ENCODE assay signal across 1 cellular context in the genomic region with DNA sequence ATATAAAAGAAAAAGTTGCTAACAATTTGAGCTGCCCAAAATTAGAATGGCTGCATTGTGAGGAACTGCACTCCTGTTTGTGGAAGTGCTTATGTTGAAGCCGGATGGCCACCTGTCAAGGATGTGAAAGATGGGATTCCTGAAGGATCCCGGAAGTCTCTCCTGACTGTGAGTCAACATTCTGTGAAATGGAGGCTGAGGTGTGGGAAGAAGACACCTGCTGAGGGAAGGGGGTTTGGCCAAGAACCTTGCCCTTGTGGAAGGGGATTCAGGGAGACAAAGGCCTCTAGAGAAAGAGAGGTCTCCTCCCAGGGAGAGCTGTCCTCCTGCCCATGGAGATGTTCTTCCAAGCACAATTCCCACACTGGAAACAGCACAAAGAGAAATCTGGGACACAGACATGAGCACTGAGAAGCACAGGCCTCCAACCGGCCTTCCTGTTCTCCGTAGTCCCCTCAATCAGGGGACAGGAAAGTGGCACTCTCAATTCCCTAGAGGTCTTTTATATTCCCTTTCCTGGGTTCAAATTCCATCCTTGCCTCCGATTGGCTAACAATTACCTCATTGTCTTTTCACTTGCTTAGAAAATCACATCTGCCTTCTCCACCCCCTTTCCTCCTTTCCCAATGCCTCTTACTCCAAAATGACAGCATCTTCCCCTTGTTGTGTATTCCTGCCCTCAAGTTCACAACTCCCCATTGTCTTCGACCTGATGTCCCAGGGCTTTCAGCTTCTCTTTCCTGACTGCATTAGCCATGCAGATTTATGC.
A peak's percentile ranks its signal among the peaks of the same experiment; 100 is the strongest.
TF ChIP-seq lines count a peak whose summit lies in the region.

No MANE protein-coding gene starts in this region.

TF ChIP-seq in K562, 482 proteins besides CTCF, POLR2A, EP300 and RAD21 (continued from another document and continues in another):
- TF ChIP-seq CTBP1 (IDR thresholded peaks at IDR 0.05; ENCODE audit: borderline replicate concordance) (0 out of 2 replicates have a peak, but pooled peaks have one; percentile 23), PBX2 (CRISPR knock-in tag; IDR thresholded peaks at IDR 0.05; ENCODE audit: low read depth) (no peak), PBX2 (tag; conservative IDR thresholded peaks at IDR 0.05; ENCODE audit: low read depth) (peak; percentile 75), ZNF197 (CRISPR knock-in tag; IDR thresholded peaks at IDR 0.05; ENCODE audit: low read depth) (no peak), SNRNP70 (optimal IDR thresholded peaks at IDR 0.05; ENCODE audit: low read depth, low read length) (no peak), PKNOX1 (IDR thresholded peaks at IDR 0.05) (peak; percentile 49), THRB (CRISPR knock-in tag; conservative IDR thresholded peaks at IDR 0.05) (peak; percentile 69; the same call in 1 of the 2 replicates), GABPB2 (CRISPR knock-in tag; conservative IDR thresholded peaks at IDR 0.05) (no peak), RBM25 (IDR thresholded peaks at IDR 0.05; ENCODE audit: low read depth, low read length, severe bottlenecking) (no peak), ZFP36 (IDR thresholded peaks at IDR 0.05; ENCODE audit: low read depth, low read length, partially characterized antibody) (no peak), RFX1 (IDR thresholded peaks at IDR 0.05) (no peak), ZNF324 (CRISPR knock-in tag; IDR thresholded peaks at IDR 0.05) (no peak), NFIX (CRISPR knock-in tag; IDR thresholded peaks at IDR 0.05; ENCODE audit: low read depth) (no peak), HES1 (IDR thresholded peaks at IDR 0.05; ENCODE audit: low read depth) (no peak), ETV6 (IDR thresholded peaks at IDR 0.05; ENCODE audit: borderline replicate concordance in 1 of 2, low read depth in 2 of 2, low read length in 1 of 2) (no peak), ETV6 (CRISPR knock-in tag; IDR thresholded peaks at IDR 0.05; ENCODE audit: borderline replicate concordance) (no peak), ZKSCAN1 (IDR thresholded peaks at IDR 0.05; ENCODE audit: low read depth, low read length) (no peak), THRA (IDR thresholded peaks at IDR 0.05) (no peak), NR1H2 (CRISPR knock-in tag; IDR thresholded peaks at IDR 0.05) (no peak), HBP1 (CRISPR knock-in tag; IDR thresholded peaks at IDR 0.05) (peak; percentile 86), NFIC (IDR thresholded peaks at IDR 0.05) (no peak), GABPB1 (CRISPR knock-in tag; IDR thresholded peaks at IDR 0.05) (0 out of 2 replicates have a peak, but pooled peaks have one; percentile 19), FOXJ2 (tag; IDR thresholded peaks at IDR 0.05) (no peak), SIN3A (IDR thresholded peaks at IDR 0.05; ENCODE audit: borderline replicate concordance in 2 of 2, control insufficient read depth in 1 of 2, low read depth in 2 of 2, low read length in 2 of 2) (no peak), ZNF830 (CRISPR knock-in tag; IDR thresholded peaks at IDR 0.05) (no peak), SMAD1 (IDR thresholded peaks at IDR 0.05; ENCODE audit: low read depth, low read length, partially characterized antibody) (no peak), XRCC5 (IDR thresholded peaks at IDR 0.05; ENCODE audit: low read depth, low read length) (no peak), NR3C1 (CRISPR knock-in tag; IDR thresholded peaks at IDR 0.05) (no peak), NR2C1 (IDR thresholded peaks at IDR 0.05) (no peak), NR2C1 (tag; IDR thresholded peaks at IDR 0.05) (0 out of 2 replicates have a peak, but pooled peaks have one; percentile 19), ZNF696 (CRISPR knock-in tag; conservative IDR thresholded peaks at IDR 0.05) (no peak), BRD4 (IDR thresholded peaks at IDR 0.05) (no peak), RBBP5 (IDR thresholded peaks at IDR 0.05; ENCODE audit: borderline replicate concordance, insufficient read depth, low read length, poor library complexity, severe bottlenecking) (no peak), ZNF124 (CRISPR knock-in tag; IDR thresholded peaks at IDR 0.05) (peak; percentile 37; the same call in 1 of the 2 replicates), KAT8 (IDR thresholded peaks at IDR 0.05; ENCODE audit: low read depth) (no peak), KLF10 (CRISPR knock-in tag; IDR thresholded peaks at IDR 0.05) (no peak), ATF7 (IDR thresholded peaks at IDR 0.05) (peak; percentile 85), STAG1 (CRISPR knock-in tag; IDR thresholded peaks at IDR 0.05; ENCODE audit: borderline replicate concordance) (no peak), WHSC1 (IDR thresholded peaks at IDR 0.05; ENCODE audit: low read length) (no peak), PTTG1 (tag; IDR thresholded peaks at IDR 0.05; ENCODE audit: low read depth) (no peak), EGR1 (conservative IDR thresholded peaks at IDR 0.05) (no peak)
- TF ChIP-seq, protein P1, sequence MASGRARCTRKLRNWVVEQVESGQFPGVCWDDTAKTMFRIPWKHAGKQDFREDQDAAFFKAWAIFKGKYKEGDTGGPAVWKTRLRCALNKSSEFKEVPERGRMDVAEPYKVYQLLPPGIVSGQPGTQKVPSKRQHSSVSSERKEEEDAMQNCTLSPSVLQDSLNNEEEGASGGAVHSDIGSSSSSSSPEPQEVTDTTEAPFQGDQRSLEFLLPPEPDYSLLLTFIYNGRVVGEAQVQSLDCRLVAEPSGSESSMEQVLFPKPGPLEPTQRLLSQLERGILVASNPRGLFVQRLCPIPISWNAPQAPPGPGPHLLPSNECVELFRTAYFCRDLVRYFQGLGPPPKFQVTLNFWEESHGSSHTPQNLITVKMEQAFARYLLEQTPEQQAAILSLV (tag; IDR thresholded peaks at IDR 0.05): no peak
- TF ChIP-seq, protein P2, sequence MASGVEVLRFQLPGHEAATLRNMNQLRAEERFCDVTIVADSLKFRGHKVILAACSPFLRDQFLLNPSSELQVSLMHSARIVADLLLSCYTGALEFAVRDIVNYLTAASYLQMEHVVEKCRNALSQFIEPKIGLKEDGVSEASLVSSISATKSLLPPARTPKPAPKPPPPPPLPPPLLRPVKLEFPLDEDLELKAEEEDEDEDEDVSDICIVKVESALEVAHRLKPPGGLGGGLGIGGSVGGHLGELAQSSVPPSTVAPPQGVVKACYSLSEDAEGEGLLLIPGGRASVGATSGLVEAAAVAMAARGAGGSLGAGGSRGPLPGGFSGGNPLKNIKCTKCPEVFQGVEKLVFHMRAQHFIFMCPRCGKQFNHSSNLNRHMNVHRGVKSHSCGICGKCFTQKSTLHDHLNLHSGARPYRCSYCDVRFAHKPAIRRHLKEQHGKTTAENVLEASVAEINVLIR (CRISPR knock-in tag; IDR thresholded peaks at IDR 0.05): no peak
- TF ChIP-seq, protein P3, sequence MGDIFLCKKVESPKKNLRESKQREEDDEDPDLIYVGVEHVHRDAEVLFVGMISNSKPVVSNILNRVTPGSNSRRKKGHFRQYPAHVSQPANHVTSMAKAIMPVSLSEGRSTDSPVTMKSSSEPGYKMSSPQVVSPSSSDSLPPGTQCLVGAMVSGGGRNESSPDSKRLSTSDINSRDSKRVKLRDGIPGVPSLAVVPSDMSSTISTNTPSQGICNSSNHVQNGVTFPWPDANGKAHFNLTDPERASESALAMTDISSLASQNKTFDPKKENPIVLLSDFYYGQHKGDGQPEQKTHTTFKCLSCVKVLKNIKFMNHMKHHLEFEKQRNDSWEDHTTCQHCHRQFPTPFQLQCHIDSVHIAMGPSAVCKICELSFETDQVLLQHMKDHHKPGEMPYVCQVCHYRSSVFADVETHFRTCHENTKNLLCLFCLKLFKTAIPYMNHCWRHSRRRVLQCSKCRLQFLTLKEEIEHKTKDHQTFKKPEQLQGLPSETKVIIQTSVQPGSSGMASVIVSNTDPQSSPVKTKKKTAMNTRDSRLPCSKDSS (IDR thresholded peaks at IDR 0.05; ENCODE audit: low read depth, partially characterized antibody): no peak
- TF ChIP-seq, protein P4, sequence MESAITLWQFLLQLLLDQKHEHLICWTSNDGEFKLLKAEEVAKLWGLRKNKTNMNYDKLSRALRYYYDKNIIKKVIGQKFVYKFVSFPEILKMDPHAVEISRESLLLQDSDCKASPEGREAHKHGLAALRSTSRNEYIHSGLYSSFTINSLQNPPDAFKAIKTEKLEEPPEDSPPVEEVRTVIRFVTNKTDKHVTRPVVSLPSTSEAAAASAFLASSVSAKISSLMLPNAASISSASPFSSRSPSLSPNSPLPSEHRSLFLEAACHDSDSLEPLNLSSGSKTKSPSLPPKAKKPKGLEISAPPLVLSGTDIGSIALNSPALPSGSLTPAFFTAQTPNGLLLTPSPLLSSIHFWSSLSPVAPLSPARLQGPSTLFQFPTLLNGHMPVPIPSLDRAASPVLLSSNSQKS (CRISPR knock-in tag; IDR thresholded peaks at IDR 0.05): no peak
- TF ChIP-seq, protein P5, sequence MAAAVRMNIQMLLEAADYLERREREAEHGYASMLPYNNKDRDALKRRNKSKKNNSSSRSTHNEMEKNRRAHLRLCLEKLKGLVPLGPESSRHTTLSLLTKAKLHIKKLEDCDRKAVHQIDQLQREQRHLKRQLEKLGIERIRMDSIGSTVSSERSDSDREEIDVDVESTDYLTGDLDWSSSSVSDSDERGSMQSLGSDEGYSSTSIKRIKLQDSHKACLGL (CRISPR knock-in tag; IDR thresholded peaks at IDR 0.05; ENCODE audit: borderline replicate concordance, poor library complexity, severe bottlenecking): no peak
- TF ChIP-seq, protein P6, sequence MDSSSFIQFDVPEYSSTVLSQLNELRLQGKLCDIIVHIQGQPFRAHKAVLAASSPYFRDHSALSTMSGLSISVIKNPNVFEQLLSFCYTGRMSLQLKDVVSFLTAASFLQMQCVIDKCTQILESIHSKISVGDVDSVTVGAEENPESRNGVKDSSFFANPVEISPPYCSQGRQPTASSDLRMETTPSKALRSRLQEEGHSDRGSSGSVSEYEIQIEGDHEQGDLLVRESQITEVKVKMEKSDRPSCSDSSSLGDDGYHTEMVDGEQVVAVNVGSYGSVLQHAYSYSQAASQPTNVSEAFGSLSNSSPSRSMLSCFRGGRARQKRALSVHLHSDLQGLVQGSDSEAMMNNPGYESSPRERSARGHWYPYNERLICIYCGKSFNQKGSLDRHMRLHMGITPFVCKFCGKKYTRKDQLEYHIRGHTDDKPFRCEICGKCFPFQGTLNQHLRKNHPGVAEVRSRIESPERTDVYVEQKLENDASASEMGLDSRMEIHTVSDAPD (CRISPR knock-in tag; IDR thresholded peaks at IDR 0.05): no peak
